In the genomic region with DNA sequence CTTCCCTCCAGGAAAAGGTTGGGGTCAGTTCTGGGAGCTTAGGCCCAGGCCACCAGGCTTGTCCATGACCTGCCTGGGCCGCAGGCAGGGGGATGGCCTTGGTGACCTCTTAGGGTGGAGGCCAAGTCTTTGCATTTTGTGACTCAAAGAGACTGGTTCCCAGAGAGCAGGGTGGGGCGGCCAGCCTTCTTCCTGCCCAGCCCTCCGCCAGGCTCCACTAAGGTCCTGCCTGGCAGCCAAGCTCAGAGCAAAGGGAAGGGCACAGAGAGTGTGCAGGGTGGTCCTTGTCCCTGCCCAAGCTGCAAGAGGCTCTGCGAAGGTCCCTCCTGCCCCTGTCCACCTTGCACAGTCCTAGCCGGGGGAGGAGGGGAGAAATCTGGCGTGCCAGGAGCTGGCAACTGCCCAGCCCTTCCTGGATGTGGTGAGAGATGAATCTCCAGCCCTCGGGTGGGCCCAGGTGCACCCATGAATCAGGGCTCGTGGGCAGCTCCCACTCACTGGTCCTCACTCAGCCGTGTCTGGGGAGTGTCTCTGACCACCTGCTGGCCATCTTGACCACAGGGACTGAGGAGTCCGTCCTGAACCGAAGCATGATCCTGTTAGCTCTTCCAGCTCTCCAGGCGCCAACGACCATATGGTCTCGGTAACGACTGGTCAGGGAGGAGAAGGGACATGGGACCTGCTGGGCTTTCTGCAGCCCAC, we compare ENCODE assay signal across 12 cellular contexts. TPM values are rescaled to one million over a fixed set of nuclear protein-coding genes. Genes with fewer than 3 reads are reported as not detected.
DNase-seq lines count a peak whose midpoint lies in the region; ATAC-seq and TF ChIP-seq lines count a peak whose summit lies in the region.
"Had no signal": no experiment of that assay in that cellular context is flagged by ENCODE, and none has a peak within 500 bp of the region (broad histone marks: within the 10 kb centered on the region; RNA-seq: fewer than 3 reads in every experiment).

No MANE protein-coding gene starts in this region.

- intact Hi-C loops in activated CD4-positive, alpha-beta T cell treated with anti-CD3 and anti-CD28 coated beads for 36 hours (cut with DNase I, micrococcal nuclease), result no loop called here
- intact Hi-C loops in natural killer cell (cut with micrococcal nuclease), result no loop called here

- peak; percentile 11 for ATAC-seq in activated CD4-positive, alpha-beta T cell treated with anti-CD3 and anti-CD28 coated beads for 36 hours
- ATAC-seq in effector memory CD8-positive, alpha-beta T cell (replicated peaks), result peak; percentile 22
- ATAC-seq in natural killer cell (no peak), left lobe of liver (no peak)
- ATAC-seq: foreskin keratinocyte had no signal

- TF ChIP-seq CTCF in natural killer cell (IDR thresholded peaks at IDR 0.05), result no peak

- POLR2A ChIA-PET in activated CD4-positive, alpha-beta T cell treated with anti-CD3 and anti-CD28 coated beads for 36 hours (lab: Charles Lee), result no interaction called here

- peaks cover 13% of the 10 kb centered on the region for H3K4me1 Mint-ChIP-seq in activated CD4-positive, alpha-beta T cell treated with anti-CD3 and anti-CD28 coated beads for 36 hours
- H3K4me1 Mint-ChIP-seq in effector memory CD8-positive, alpha-beta T cell (ENCODE audit: low read depth in 2 of 2), result peaks cover 6 to 22% of the 10 kb centered on the region in 2 donors
- peaks cover 6 to 41% of the 10 kb centered on the region in 2 donors for H3K4me1 Mint-ChIP-seq in natural killer cell

- no peaks in the 10 kb centered on the region for H3K27me3 Mint-ChIP-seq in activated CD4-positive, alpha-beta T cell treated with anti-CD3 and anti-CD28 coated beads for 36 hours
- no peaks in the 10 kb centered on the region for H3K27me3 Mint-ChIP-seq in effector memory CD8-positive, alpha-beta T cell
- H3K27me3 Mint-ChIP-seq in natural killer cell (ENCODE audit: low read depth in 2 of 2), result no peaks in the 10 kb centered on the region

- H3K36me3 Mint-ChIP-seq in activated CD4-positive, alpha-beta T cell treated with anti-CD3 and anti-CD28 coated beads for 36 hours (ENCODE audit: low read depth), result no peaks in the 10 kb centered on the region
- no peaks in the 10 kb centered on the region for H3K36me3 Mint-ChIP-seq in effector memory CD8-positive, alpha-beta T cell (ENCODE audit: insufficient read depth)
- H3K36me3 Mint-ChIP-seq in natural killer cell, result no peaks in the 10 kb centered on the region

- peak overlapping the region; percentile 25 for H3K27ac Mint-ChIP-seq in activated CD4-positive, alpha-beta T cell treated with anti-CD3 and anti-CD28 coated beads for 36 hours
- peak overlapping the region; percentile 62 to 87 for H3K27ac Mint-ChIP-seq in effector memory CD8-positive, alpha-beta T cell
- H3K27ac Mint-ChIP-seq in natural killer cell, result peak overlapping the region; percentile 78 to 80

- CTCF ChIA-PET in activated CD4-positive, alpha-beta T cell treated with anti-CD3 and anti-CD28 coated beads for 36 hours (lab: Charles Lee), result interaction anchor here (0.6 to 2.9 kb wide), 9 partner anchors 12 to 262 kb away, joined by 3 to 12 read pairs (median 3); a partner anchor contains a TSS

- no peak overlapping the region for H3K4me3 Mint-ChIP-seq in activated CD4-positive, alpha-beta T cell treated with anti-CD3 and anti-CD28 coated beads for 36 hours
- peak overlapping the region; percentile 63 to 83 for H3K4me3 Mint-ChIP-seq in effector memory CD8-positive, alpha-beta T cell
- H3K4me3 Mint-ChIP-seq in natural killer cell, result peak overlapping the region; percentile 83

- no peaks in the 10 kb centered on the region for H3K9me3 Mint-ChIP-seq in activated CD4-positive, alpha-beta T cell treated with anti-CD3 and anti-CD28 coated beads for 36 hours (ENCODE audit: low read depth)
- H3K9me3 Mint-ChIP-seq in effector memory CD8-positive, alpha-beta T cell, result no peaks in the 10 kb centered on the region
- no peaks in the 10 kb centered on the region for H3K9me3 Mint-ChIP-seq in natural killer cell

- no peak for DNase-seq in activated CD4-positive, alpha-beta T cell treated with anti-CD3 and anti-CD28 coated beads for 36 hours
- DNase-seq in activated CD4-positive, alpha-beta T cell treated with anti-CD3 and anti-CD28 coated beads, Interleukin-2, amount 50 U/mL, for 48 hours, result no peak
- DNase-seq in RPMI7951 (ENCODE audit: low read depth), result peak; percentile 68
- DNase-seq in effector memory CD8-positive, alpha-beta T cell, result no peak
- DNase-seq in natural killer cell, result no peak
- DNase-seq in UCSD-AML1 (lab: John Stamatoyannopoulos, UW; ENCODE audit: unreplicated experiment), result no peak
- DNase-seq in CD1c-positive myeloid dendritic cell (ENCODE audit: extremely low spot score), result no peak
- no peak for DNase-seq in left lobe of liver (ENCODE audit: low spot score)
- DNase-seq: foreskin keratinocyte, Kasumi-1, kidney, transverse colon had no signal

RNA-seq across cellular contexts. Expression of a gene that starts 2.3 kb away (rescaled TPM):
- total RNA-seq in activated CD4-positive, alpha-beta T cell treated with anti-CD3 and anti-CD28 coated beads for 36 hours, result not detected
- 0.24 TPM in 1 of 2 replicates, not detected in the other for total RNA-seq in RPMI7951 (2014; rRNA removed; shearing (Covaris generic))
- total RNA-seq in natural killer cell, result 100 to 1,000 TPM; 157 to 361 (median 296) TPM
- total RNA-seq in left lobe of liver, result 5.2 TPM
- total RNA-seq: foreskin keratinocyte had no signal

RNA-seq across cellular contexts. Expression of a gene that starts 7.8 kb away (rescaled TPM):
- not detected for total RNA-seq in activated CD4-positive, alpha-beta T cell treated with anti-CD3 and anti-CD28 coated beads for 36 hours
- total RNA-seq in RPMI7951 (2014; rRNA removed; shearing (Covaris generic)), result not detected in 2 replicates
- total RNA-seq in natural killer cell (1 to 10 TPM; 4.9 to 8.4 (median 8.2) TPM), left lobe of liver (not detected)
- total RNA-seq: foreskin keratinocyte had no signal

RNA-seq across cellular contexts. Expression of a gene that starts 17.2 kb away (rescaled TPM):
- total RNA-seq in activated CD4-positive, alpha-beta T cell treated with anti-CD3 and anti-CD28 coated beads for 36 hours, result 10 to 100 TPM; 52.7 to 67.1 TPM
- 24.5 and 50.9 TPM in 2 replicates for total RNA-seq in RPMI7951 (2014; rRNA removed; shearing (Covaris generic))
- 100 to 1,000 TPM; 161 to 188 (median 161) TPM for total RNA-seq in natural killer cell
- total RNA-seq in left lobe of liver, result 27.3 TPM

RNA-seq across cellular contexts. Expression of a gene that starts 21.4 kb away (rescaled TPM):
- total RNA-seq in activated CD4-positive, alpha-beta T cell treated with anti-CD3 and anti-CD28 coated beads for 36 hours, result not detected
- 0.68 and 1.7 TPM in 2 replicates for total RNA-seq in RPMI7951 (2014; rRNA removed; shearing (Covaris generic))
- total RNA-seq in natural killer cell, result 100 to 1,000 TPM; 144 to 286 (median 161) TPM
- total RNA-seq in left lobe of liver, result not detected

RNA-seq across cellular contexts. Expression of a gene that starts 22.9 kb away (rescaled TPM):
- total RNA-seq in activated CD4-positive, alpha-beta T cell treated with anti-CD3 and anti-CD28 coated beads for 36 hours, result 1 to 10 TPM; 1.1 to 1.5 TPM
- total RNA-seq in RPMI7951 (2014; rRNA removed; shearing (Covaris generic)), result not detected in 2 replicates
- total RNA-seq in natural killer cell (10 to 100 TPM in 1 of 3 donors, 1 to 10 TPM in 2; 9.2 to 11.3 (median 9.8) TPM), left lobe of liver (30.3 TPM)
- total RNA-seq: foreskin keratinocyte had no signal

Comparison
In these comparisons a context has a peak if more than half of its experiments do, and no peak if none do; other contexts are left out.
1. ATAC-seq: peak in activated CD4-positive, alpha-beta T cell treated with anti-CD3 and anti-CD28 coated beads for 36 hours (single experiment) and effector memory CD8-positive, alpha-beta T cell (single experiment); none in natural killer cell (0 of 3) and left lobe of liver (single experiment).
2. H3K27ac Mint-ChIP-seq: peak in every context shown above with its lines; median percentile 79 in natural killer cell; 74 in effector memory CD8-positive, alpha-beta T cell; 25 in activated CD4-positive, alpha-beta T cell treated with anti-CD3 and anti-CD28 coated beads for 36 hours.
3. RNA of a gene that starts 2.3 kb away (total RNA-seq): 157 to 361 TPM in natural killer cell; 5.2 TPM in left lobe of liver (single experiment), 0.24 TPM in RPMI7951 and not detected in activated CD4-positive, alpha-beta T cell treated with anti-CD3 and anti-CD28 coated beads for 36 hours; every median in the first group is over 10 times any median in the second.